ENCODE assay signal across 20 cellular contexts in the genomic region with DNA sequence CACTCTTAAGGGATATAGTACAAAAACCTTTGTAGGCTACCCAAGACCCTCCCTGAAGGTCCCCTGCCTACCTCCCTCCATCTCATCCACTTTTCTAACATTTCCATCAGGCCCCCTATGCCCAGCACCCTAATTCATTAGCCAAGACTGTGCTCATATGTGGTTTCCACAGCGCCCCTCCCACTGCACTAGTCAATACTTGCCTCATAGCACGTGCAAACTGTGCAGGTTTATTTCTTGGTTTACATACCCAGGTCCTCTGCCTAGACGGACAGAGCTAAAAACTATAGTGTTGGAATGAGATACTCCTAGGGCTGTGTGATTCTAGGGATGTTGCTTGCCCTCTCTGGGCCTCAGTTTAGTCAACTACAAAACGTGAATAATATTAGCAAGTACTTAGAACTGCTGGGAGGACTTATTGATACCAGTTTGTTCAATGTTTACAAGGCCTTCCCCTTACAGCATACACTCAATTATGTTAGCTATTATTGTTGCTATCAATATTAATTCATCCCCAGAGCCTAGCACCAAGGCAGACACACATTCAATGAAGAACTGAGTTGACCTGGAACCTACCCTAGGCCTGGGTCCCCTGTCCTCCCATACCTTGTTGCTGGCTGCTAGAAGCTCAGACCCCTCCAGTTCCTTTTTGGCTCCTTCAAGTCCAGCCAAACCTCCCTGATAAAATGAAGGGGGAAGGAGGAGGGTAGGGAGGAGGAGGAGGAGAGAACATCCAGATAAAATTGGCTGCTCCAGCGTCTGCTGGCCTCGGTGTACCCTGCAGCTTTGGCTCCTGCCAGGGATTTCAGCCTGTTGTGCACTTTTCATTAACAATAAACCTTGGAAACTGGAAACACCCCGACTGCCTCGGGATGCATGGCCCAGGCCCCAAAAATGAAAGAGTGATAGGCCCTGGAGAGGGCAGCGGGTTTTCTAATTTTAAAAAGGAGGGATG. TPM values are rescaled to one million over a fixed set of nuclear protein-coding genes. Genes with fewer than 3 reads are reported as not detected.
A peak's percentile ranks its signal among the peaks of the same experiment; 100 is the strongest.
DNase-seq lines count a peak whose midpoint lies in the region; ATAC-seq and TF ChIP-seq lines count a peak whose summit lies in the region.
"Had no signal": no experiment of that assay in that cellular context is flagged by ENCODE, and none has a peak within 500 bp of the region (broad histone marks: within the 10 kb centered on the region; RNA-seq: fewer than 3 reads in every experiment).

No MANE protein-coding gene starts in this region.

- H3K27ac ChIP-seq in angular gyrus (ENCODE audit: low read depth, low read length) (peak overlapping the region; percentile 98), fibroblast of lung (ENCODE audit: insufficient read depth, low read length) (no peak overlapping the region), lung (ENCODE audit: low read depth in 1 of 2, low read length in 1 of 2) (peak overlapping the region; percentile 52 to 67), suprapubic skin (peak overlapping the region; percentile 48)
- H3K27ac ChIP-seq: spleen had no signal

- WGBS in lung, 2 donors, result 78 to 86% methylated on average over 9 of the region's 9 CpGs
- 30% methylated on average over 9 of the region's 9 CpGs for WGBS in suprapubic skin

- no peak for TF ChIP-seq CTCF in fibroblast of lung (conservative IDR thresholded peaks at IDR 0.05 in 1 of 2, IDR thresholded peaks at IDR 0.05 in 1 of 2; ENCODE audit: low read depth in 1 of 2, low read length in 2 of 2)
- TF ChIP-seq CTCF in lung (IDR thresholded peaks at IDR 0.05; ENCODE audit: control extremely low read depth, extremely low read depth), result no peak
- TF ChIP-seq CTCF in suprapubic skin (IDR thresholded peaks at IDR 0.05), result no peak

- H3K79me2 ChIP-seq in fibroblast of lung (ENCODE audit: control insufficient read depth, insufficient read depth, low read length), result no peaks in the 10 kb centered on the region

- no peaks in the 10 kb centered on the region for H4K20me1 ChIP-seq in fibroblast of lung (ENCODE audit: control insufficient read depth, extremely low read depth, insufficient read depth, low read length)

- H3K4me3 ChIP-seq in fibroblast of lung (replicated peaks in 1 of 4; ENCODE audit: control extremely low read depth in 1 of 4, insufficient read depth in 1 of 4, low read depth in 3 of 4, low read length in 4 of 4) (no peak overlapping the region), lung (no peak overlapping the region), suprapubic skin (no peak overlapping the region)
- H3K4me3 ChIP-seq: spleen had no signal

- H3K27me3 ChIP-seq in fibroblast of lung (ENCODE audit: control insufficient read depth, insufficient read depth, low read length) (no peaks in the 10 kb centered on the region), lung (ENCODE audit: control insufficient read depth, insufficient read depth) (no peaks in the 10 kb centered on the region), suprapubic skin (no peaks in the 10 kb centered on the region)

- ATAC-seq in lung (ENCODE audit: insufficient read depth, low FRiP score) (no peak), GM18873 (IDR thresholded peaks at IDR 0.05; ENCODE audit: low FRiP score, unreplicated experiment) (no peak)
- ATAC-seq: activated naive CD4-positive, alpha-beta T cell treated with anti-CD3 and anti-CD28 coated beads, Interleukin-2, amount 50 U/mL, for 72 hours; naive thymus-derived CD4-positive, alpha-beta T cell; stimulated activated effector memory CD8-positive, alpha-beta T cell treated with anti-CD3 and anti-CD28 coated beads, Interleukin-12 subunit alpha, Interleukin-12 subunit beta, amount 100 ng/mL, for 72 hours; T-helper 17 cell had no signal

- H3K36me3 ChIP-seq in fibroblast of lung (ENCODE audit: control insufficient read depth, insufficient read depth, low read length) (no peaks in the 10 kb centered on the region), lung (ENCODE audit: control insufficient read depth in 2 of 2, insufficient read depth in 2 of 2, low read length in 2 of 2) (peaks cover 0 to under 1% of the 10 kb centered on the region in 2 donors), suprapubic skin (peaks cover 7% of the 10 kb centered on the region)
- H3K36me3 ChIP-seq: spleen had no signal

- H3K4me1 ChIP-seq in fibroblast of lung (ENCODE audit: control insufficient read depth, extremely low read depth, insufficient read depth, low read length) (peaks cover 27% of the 10 kb centered on the region), lung (ENCODE audit: control insufficient read depth in 2 of 2, insufficient read depth in 2 of 2, low read length in 2 of 2) (peaks cover 7 to 21% of the 10 kb centered on the region in 2 donors), suprapubic skin (peaks cover 55% of the 10 kb centered on the region)
- H3K4me1 ChIP-seq: spleen had no signal

- H3K9ac ChIP-seq in fibroblast of lung (ENCODE audit: insufficient read depth, low read length), result no peak overlapping the region

- no peak for TF ChIP-seq POLR2A in suprapubic skin (IDR thresholded peaks at IDR 0.05)

- DNase-seq in fibroblast of lung (ENCODE audit: low read depth in 2 of 2) (no peak), lung (ENCODE audit: low spot score) (no peak), suprapubic skin (ENCODE audit: low spot score in 2 of 2) (no peak), NCI-H2029 (lab: John Stamatoyannopoulos, UW) (no peak), cerebellar cortex (ENCODE audit: low spot score) (no peak), NCI-H1930 (lab: John Stamatoyannopoulos, UW) (no peak)
- DNase-seq: activated CD4-positive, alpha-beta memory T cell treated with anti-CD3 and anti-CD28 coated beads, Interleukin-2, amount 10 ng/mL, durations not matched to agents 7 days and 5 days; activated T-cell treated with anti-CD3 and anti-CD28 coated beads, Interleukin-2, amount 50 U/mL, for 48 hours; effector CD8-positive, alpha-beta T cell; naive thymus-derived CD4-positive, alpha-beta T cell; NCI-H2081; NCI-H510A; SHP77 treated with DMSO at 0.1 percent for 48 hours; spleen; T-helper 17 cell had no signal

- H3K9me3 ChIP-seq in fibroblast of lung (ENCODE audit: control insufficient read depth, insufficient read depth, low read depth, low read length), result no peaks in the 10 kb centered on the region
- H3K9me3 ChIP-seq in lung (ENCODE audit: control insufficient read depth in 2 of 2, insufficient read depth in 1 of 2, low read length in 1 of 2), result no peaks in the 10 kb centered on the region
- H3K9me3 ChIP-seq in suprapubic skin, result no peaks in the 10 kb centered on the region
- H3K9me3 ChIP-seq: spleen had no signal

- H3K4me2 ChIP-seq in fibroblast of lung (ENCODE audit: extremely low read depth, insufficient read depth, low read length), result peak overlapping the region; percentile 15

- H2AFZ ChIP-seq in fibroblast of lung (ENCODE audit: low read length), result no peak overlapping the region

- TF ChIP-seq EP300 in suprapubic skin (IDR thresholded peaks at IDR 0.05), result no peak

RNA-seq across cellular contexts. Expression of gene NUAK1, which starts 50.2 kb away (rescaled TPM):
- 4.6 and 5.1 TPM in 2 replicates for total RNA-seq in fibroblast of lung
- polyA plus RNA-seq in fibroblast of lung, result 4.6 and 20.7 TPM in 2 replicates
- polyA plus RNA-seq in fibroblast of lung (2012), result 3.3 and 17.2 TPM in 2 replicates
- polyA minus RNA-seq in fibroblast of lung (ENCODE audit: low replicate concordance), result 6.4 and 24.2 TPM in 2 replicates
- total RNA-seq in lung, result 10 to 100 TPM; 13.0 to 14.1 TPM
- polyA plus RNA-seq in lung, result 1 to 10 TPM; 2.9 to 5.5 TPM
- 10 to 100 TPM; 22.6 to 44.3 (median 38.4) TPM for total RNA-seq in suprapubic skin
- total RNA-seq: activated CD4-positive, alpha-beta memory T cell treated with anti-CD3 and anti-CD28 coated beads, Interleukin-2, amount 10 ng/mL, durations not matched to agents 7 days and 5 days; activated naive CD4-positive, alpha-beta T cell treated with anti-CD3 and anti-CD28 coated beads, Interleukin-2, amount 50 U/mL, for 72 hours had no signal
- polyA plus RNA-seq: IgD-negative memory B cell; naive thymus-derived CD4-positive, alpha-beta T cell had no signal
